ENCODE assay signal across 1 cellular context in genomic region chr19:19098703-19099632, GRCh38.
TF ChIP-seq lines count a peak whose summit lies in the region.

No MANE protein-coding gene starts in this region.

TF ChIP-seq in HepG2, 621 proteins besides CTCF, POLR2A, EP300 and RAD21 (continued from another document and continues in another):
- peak; percentile 80 for TF ChIP-seq IKZF5 (CRISPR knock-in tag; IDR thresholded peaks at IDR 0.05)
- no peak for TF ChIP-seq ZNF564 (CRISPR knock-in tag; IDR thresholded peaks at IDR 0.05)
- no peak for TF ChIP-seq ZC3H4 (CRISPR knock-in tag; IDR thresholded peaks at IDR 0.05; ENCODE audit: borderline replicate concordance)
- no peak for TF ChIP-seq SMARCE1 (IDR thresholded peaks at IDR 0.05; ENCODE audit: borderline replicate concordance)
- TF ChIP-seq ZNF101 (CRISPR knock-in tag; IDR thresholded peaks at IDR 0.05; ENCODE audit: borderline replicate concordance, low read depth): no peak
- no peak for TF ChIP-seq CREB1 (IDR thresholded peaks at IDR 0.05)
- TF ChIP-seq CREB1 (CRISPR knock-in tag; IDR thresholded peaks at IDR 0.05): 0 out of 2 replicates have a peak, but pooled peaks have one; percentile 10
- TF ChIP-seq SUZ12 (IDR thresholded peaks at IDR 0.05; ENCODE audit: low read depth, low read length): no peak
- no peak; the same call in 1 of the 2 replicates for TF ChIP-seq POGK (CRISPR knock-in tag; conservative IDR thresholded peaks at IDR 0.05)
- peak; percentile 70; the same call in 1 of the 2 replicates for TF ChIP-seq FOXA3 (CRISPR knock-in tag; IDR thresholded peaks at IDR 0.05)
- TF ChIP-seq ATAD3A (CRISPR knock-in tag; IDR thresholded peaks at IDR 0.05): no peak
- no peak; the same call in 1 of the 2 replicates for TF ChIP-seq ATF3 (CRISPR knock-in tag; IDR thresholded peaks at IDR 0.05)
- TF ChIP-seq ZNF251 (CRISPR knock-in tag; IDR thresholded peaks at IDR 0.05): no peak
- TF ChIP-seq FOXP4 (CRISPR knock-in tag; IDR thresholded peaks at IDR 0.05): peak; percentile 84
- TF ChIP-seq NCOA2 (CRISPR knock-in tag; IDR thresholded peaks at IDR 0.05): peak; percentile 81
- no peak for TF ChIP-seq PCBP1 (IDR thresholded peaks at IDR 0.05; ENCODE audit: borderline replicate concordance, low read depth, low read length)
- no peak for TF ChIP-seq ZNF678 (CRISPR knock-in tag; IDR thresholded peaks at IDR 0.05)
- TF ChIP-seq, protein P1, sequence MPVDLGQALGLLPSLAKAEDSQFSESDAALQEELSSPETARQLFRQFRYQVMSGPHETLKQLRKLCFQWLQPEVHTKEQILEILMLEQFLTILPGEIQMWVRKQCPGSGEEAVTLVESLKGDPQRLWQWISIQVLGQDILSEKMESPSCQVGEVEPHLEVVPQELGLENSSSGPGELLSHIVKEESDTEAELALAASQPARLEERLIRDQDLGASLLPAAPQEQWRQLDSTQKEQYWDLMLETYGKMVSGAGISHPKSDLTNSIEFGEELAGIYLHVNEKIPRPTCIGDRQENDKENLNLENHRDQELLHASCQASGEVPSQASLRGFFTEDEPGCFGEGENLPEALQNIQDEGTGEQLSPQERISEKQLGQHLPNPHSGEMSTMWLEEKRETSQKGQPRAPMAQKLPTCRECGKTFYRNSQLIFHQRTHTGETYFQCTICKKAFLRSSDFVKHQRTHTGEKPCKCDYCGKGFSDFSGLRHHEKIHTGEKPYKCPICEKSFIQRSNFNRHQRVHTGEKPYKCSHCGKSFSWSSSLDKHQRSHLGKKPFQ (CRISPR knock-in tag; IDR thresholded peaks at IDR 0.05; ENCODE audit: insufficient replicate concordance): peak; percentile 53
- no peak for TF ChIP-seq STAT6 (CRISPR knock-in tag; IDR thresholded peaks at IDR 0.05; ENCODE audit: borderline replicate concordance)
- TF ChIP-seq TAF1 (CRISPR knock-in tag; IDR thresholded peaks at IDR 0.05): peak; percentile 55
- peak; percentile 46 for TF ChIP-seq HIVEP1 (CRISPR knock-in tag; IDR thresholded peaks at IDR 0.05)
- TF ChIP-seq BATF2 (CRISPR knock-in tag; IDR thresholded peaks at IDR 0.05): no peak
- no peak for TF ChIP-seq RBAK (CRISPR knock-in tag; IDR thresholded peaks at IDR 0.05)
- TF ChIP-seq SETDB1 (CRISPR knock-in tag; IDR thresholded peaks at IDR 0.05; ENCODE audit: borderline replicate concordance): no peak
- TF ChIP-seq, protein P2, sequence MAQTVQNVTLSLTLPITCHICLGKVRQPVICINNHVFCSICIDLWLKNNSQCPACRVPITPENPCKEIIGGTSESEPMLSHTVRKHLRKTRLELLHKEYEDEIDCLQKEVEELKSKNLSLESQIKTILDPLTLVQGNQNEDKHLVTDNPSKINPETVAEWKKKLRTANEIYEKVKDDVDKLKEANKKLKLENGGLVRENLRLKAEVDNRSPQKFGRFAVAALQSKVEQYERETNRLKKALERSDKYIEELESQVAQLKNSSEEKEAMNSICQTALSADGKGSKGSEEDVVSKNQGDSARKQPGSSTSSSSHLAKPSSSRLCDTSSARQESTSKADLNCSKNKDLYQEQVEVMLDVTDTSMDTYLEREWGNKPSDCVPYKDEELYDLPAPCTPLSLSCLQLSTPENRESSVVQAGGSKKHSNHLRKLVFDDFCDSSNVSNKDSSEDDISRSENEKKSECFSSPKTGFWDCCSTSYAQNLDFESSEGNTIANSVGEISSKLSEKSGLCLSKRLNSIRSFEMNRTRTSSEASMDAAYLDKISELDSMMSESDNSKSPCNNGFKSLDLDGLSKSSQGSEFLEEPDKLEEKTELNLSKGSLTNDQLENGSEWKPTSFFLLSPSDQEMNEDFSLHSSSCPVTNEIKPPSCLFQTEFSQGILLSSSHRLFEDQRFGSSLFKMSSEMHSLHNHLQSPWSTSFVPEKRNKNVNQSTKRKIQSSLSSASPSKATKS (CRISPR knock-in tag; IDR thresholded peaks at IDR 0.05): no peak
- TF ChIP-seq, protein P3, sequence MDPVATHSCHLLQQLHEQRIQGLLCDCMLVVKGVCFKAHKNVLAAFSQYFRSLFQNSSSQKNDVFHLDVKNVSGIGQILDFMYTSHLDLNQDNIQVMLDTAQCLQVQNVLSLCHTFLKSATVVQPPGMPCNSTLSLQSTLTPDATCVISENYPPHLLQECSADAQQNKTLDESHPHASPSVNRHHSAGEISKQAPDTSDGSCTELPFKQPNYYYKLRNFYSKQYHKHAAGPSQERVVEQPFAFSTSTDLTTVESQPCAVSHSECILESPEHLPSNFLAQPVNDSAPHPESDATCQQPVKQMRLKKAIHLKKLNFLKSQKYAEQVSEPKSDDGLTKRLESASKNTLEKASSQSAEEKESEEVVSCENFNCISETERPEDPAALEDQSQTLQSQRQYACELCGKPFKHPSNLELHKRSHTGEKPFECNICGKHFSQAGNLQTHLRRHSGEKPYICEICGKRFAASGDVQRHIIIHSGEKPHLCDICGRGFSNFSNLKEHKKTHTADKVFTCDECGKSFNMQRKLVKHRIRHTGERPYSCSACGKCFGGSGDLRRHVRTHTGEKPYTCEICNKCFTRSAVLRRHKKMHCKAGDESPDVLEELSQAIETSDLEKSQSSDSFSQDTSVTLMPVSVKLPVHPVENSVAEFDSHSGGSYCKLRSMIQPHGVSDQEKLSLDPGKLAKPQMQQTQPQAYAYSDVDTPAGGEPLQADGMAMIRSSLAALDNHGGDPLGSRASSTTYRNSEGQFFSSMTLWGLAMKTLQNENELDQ (CRISPR knock-in tag; IDR thresholded peaks at IDR 0.05; ENCODE audit: borderline replicate concordance): no peak
- TF ChIP-seq, protein P4, sequence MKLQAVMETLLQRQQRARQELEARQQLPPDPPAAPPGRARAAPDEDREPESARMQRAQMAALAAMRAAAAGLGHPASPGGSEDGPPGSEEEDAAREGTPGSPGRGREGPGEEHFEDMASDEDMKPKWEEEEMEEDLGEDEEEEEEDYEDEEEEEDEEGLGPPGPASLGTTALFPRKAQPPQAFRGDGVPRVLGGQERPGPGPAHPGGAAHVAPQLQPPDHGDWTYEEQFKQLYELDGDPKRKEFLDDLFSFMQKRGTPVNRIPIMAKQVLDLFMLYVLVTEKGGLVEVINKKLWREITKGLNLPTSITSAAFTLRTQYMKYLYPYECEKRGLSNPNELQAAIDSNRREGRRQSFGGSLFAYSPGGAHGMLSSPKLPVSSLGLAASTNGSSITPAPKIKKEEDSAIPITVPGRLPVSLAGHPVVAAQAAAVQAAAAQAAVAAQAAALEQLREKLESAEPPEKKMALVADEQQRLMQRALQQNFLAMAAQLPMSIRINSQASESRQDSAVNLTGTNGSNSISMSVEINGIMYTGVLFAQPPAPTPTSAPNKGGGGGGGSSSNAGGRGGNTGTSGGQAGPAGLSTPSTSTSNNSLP (IDR thresholded peaks at IDR 0.05; ENCODE audit: low read depth, low read length): no peak
- no peak for TF ChIP-seq ZNF850 (CRISPR knock-in tag; conservative IDR thresholded peaks at IDR 0.05)
- TF ChIP-seq, protein P5, sequence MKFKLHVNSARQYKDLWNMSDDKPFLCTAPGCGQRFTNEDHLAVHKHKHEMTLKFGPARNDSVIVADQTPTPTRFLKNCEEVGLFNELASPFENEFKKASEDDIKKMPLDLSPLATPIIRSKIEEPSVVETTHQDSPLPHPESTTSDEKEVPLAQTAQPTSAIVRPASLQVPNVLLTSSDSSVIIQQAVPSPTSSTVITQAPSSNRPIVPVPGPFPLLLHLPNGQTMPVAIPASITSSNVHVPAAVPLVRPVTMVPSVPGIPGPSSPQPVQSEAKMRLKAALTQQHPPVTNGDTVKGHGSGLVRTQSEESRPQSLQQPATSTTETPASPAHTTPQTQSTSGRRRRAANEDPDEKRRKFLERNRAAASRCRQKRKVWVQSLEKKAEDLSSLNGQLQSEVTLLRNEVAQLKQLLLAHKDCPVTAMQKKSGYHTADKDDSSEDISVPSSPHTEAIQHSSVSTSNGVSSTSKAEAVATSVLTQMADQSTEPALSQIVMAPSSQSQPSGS (CRISPR knock-in tag; IDR thresholded peaks at IDR 0.05): peak; percentile 89; the same call in 1 of the 2 replicates
- TF ChIP-seq ZNF770 (CRISPR knock-in tag; IDR thresholded peaks at IDR 0.05): peak; percentile 85
- no peak; the same call in 1 of the 2 replicates for TF ChIP-seq IRX3 (CRISPR knock-in tag; IDR thresholded peaks at IDR 0.05; ENCODE audit: borderline replicate concordance, low read depth)
- no peak for TF ChIP-seq ONECUT2 (CRISPR knock-in tag; IDR thresholded peaks at IDR 0.05)
- peak; percentile 63 for TF ChIP-seq KAT8 (CRISPR knock-in tag; IDR thresholded peaks at IDR 0.05)
- TF ChIP-seq ZBTB38 (CRISPR knock-in tag; IDR thresholded peaks at IDR 0.05): peak; percentile 79
- TF ChIP-seq, protein P6, sequence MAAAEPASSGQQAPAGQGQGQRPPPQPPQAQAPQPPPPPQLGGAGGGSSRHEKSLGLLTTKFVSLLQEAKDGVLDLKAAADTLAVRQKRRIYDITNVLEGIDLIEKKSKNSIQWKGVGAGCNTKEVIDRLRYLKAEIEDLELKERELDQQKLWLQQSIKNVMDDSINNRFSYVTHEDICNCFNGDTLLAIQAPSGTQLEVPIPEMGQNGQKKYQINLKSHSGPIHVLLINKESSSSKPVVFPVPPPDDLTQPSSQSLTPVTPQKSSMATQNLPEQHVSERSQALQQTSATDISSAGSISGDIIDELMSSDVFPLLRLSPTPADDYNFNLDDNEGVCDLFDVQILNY (CRISPR knock-in tag; conservative IDR thresholded peaks at IDR 0.05): no peak
- peak; percentile 69; the same call in 1 of the 2 replicates for TF ChIP-seq BHLHE40 (IDR thresholded peaks at IDR 0.05; ENCODE audit: low read length)
- TF ChIP-seq ZSCAN29 (CRISPR knock-in tag; conservative IDR thresholded peaks at IDR 0.05): peak; percentile 81; the same call in 1 of the 2 replicates
